ENCODE assay signal across 8 cellular contexts in the genomic region with DNA sequence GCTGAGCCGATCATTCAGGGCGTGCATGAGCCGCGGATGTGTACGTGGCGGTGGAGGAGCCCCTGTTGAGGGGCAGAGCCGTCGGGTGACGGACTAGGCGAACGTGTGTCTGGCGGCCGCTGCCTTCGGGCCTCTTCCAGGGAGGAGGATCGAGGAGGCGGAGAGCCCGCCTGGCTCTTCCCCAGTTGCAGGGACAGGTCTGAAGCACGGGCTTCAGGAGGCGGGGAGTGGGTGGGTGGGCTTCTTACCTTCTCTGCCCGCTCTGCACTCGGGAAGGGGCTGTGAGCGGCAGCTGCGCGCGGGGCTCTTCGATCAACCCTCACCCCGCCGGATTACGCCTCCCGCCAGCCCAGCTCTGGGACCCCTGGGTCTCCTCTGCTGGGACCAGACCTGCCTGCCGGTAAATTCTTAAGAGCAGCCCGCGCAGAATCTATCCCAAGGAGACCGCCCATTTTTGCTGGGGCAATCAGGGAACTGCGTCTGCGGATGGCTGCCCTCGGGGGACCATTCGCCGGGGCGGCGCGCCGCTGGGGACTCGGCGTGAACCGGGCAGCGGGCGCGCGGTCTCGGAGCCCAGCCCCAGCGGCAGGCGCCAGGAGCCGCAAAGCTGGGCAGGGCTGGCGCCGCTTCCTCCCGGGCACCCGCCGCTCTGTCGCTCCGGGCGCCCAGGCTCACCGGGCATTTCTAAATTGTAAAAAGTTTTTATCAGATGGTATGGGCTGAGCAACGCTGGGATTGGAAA. TPM values are rescaled to one million over a fixed set of nuclear protein-coding genes. Genes with fewer than 3 reads are reported as not detected.
DNase-seq lines count a peak whose midpoint lies in the region; ATAC-seq and TF ChIP-seq lines count a peak whose summit lies in the region.

No MANE protein-coding gene starts in this region.

- peak overlapping the region; percentile 51 to 74 (median 60) for H3K4me3 ChIP-seq in esophagus muscularis mucosa
- H3K4me3 ChIP-seq in uterus = peak overlapping the region; percentile 31 to 48

- POLR2A ChIA-PET in activated CD8-positive, alpha-beta T cell treated with anti-CD3 and anti-CD28 coated beads for 36 hours (lab: Charles Lee) = interaction anchor here (0.7 to 3.1 kb wide), 14 partner anchors 9 to 680 kb away, joined by 3 to 24 read pairs (median 3); no protein-coding TSS in a partner anchor

- H3K4me1 ChIP-seq in esophagus muscularis mucosa = peaks cover 8 to 16% (median 15%) of the 10 kb centered on the region in 4 donors
- H3K4me1 ChIP-seq in uterus = no peaks in the 10 kb centered on the region

- H3K27me3 ChIP-seq in esophagus muscularis mucosa (no peaks in the 10 kb centered on the region), uterus (no peaks in the 10 kb centered on the region)

- TF ChIP-seq EP300 in esophagus muscularis mucosa (IDR thresholded peaks at IDR 0.05) = no peak

- ATAC-seq in HG02798 (IDR thresholded peaks at IDR 0.05; ENCODE audit: poor library complexity, unreplicated experiment) = peak; percentile 30
- peak; percentile 22 for ATAC-seq in activated CD8-positive, alpha-beta T cell treated with anti-CD3 and anti-CD28 coated beads for 36 hours
- ATAC-seq in natural killer cell treated with Interleukin-12 subunit alpha and Interleukin-12 subunit beta and Interleukin-15 and Interleukin-18, amount 100 ng/mL, for 72 hours = peak; percentile 75 to 78

- H3K27ac ChIP-seq in esophagus muscularis mucosa (replicated peaks in 1 of 4) (peak overlapping the region; percentile 12 to 61 (median 44)), uterus (peak overlapping the region; percentile 33 to 64)

- no peaks in the 10 kb centered on the region for H3K36me3 ChIP-seq in esophagus muscularis mucosa
- no peaks in the 10 kb centered on the region for H3K36me3 ChIP-seq in uterus

- DNase-seq in NCI-H2081 (lab: John Stamatoyannopoulos, UW) (peak; percentile 46 to 74), NCI-H2081 treated with DMSO at 0.1 percent for 48 hours (lab: John Stamatoyannopoulos, UW) (no peak), NCI-H2029 treated with DMSO at 0.1 percent for 48 hours (lab: John Stamatoyannopoulos, UW) (peak; percentile 30), esophagus muscularis mucosa (ENCODE audit: extremely low spot score) (no peak), uterus (peak in 1 of 2 donors; percentile 18)
- peak; percentile 56 for DNase-seq in activated CD8-positive, alpha-beta T cell treated with anti-CD3 and anti-CD28 coated beads for 36 hours
- peak; percentile 75 for DNase-seq in natural killer cell treated with Interleukin-12 subunit alpha and Interleukin-12 subunit beta and Interleukin-15 and Interleukin-18, amount 100 ng/mL, for 72 hours (ENCODE audit: low spot score)

- TF ChIP-seq POLR2A in esophagus muscularis mucosa (IDR thresholded peaks at IDR 0.05; ENCODE audit: low read depth) = no peak
- TF ChIP-seq POLR2A in uterus (IDR thresholded peaks at IDR 0.05) = no peak

- H3K4me3 Mint-ChIP-seq in activated CD8-positive, alpha-beta T cell treated with anti-CD3 and anti-CD28 coated beads for 36 hours = peak overlapping the region; percentile 84
- peak overlapping the region; percentile 95 for H3K4me3 Mint-ChIP-seq in natural killer cell treated with Interleukin-12 subunit alpha and Interleukin-12 subunit beta and Interleukin-15 and Interleukin-18, amount 100 ng/mL, for 72 hours

- H3K9me3 ChIP-seq in esophagus muscularis mucosa = no peaks in the 10 kb centered on the region
- no peaks in the 10 kb centered on the region for H3K9me3 ChIP-seq in uterus

- peaks cover 47% of the 10 kb centered on the region for H3K36me3 Mint-ChIP-seq in activated CD8-positive, alpha-beta T cell treated with anti-CD3 and anti-CD28 coated beads for 36 hours (ENCODE audit: low read depth)
- peaks cover 7% of the 10 kb centered on the region for H3K36me3 Mint-ChIP-seq in natural killer cell treated with Interleukin-12 subunit alpha and Interleukin-12 subunit beta and Interleukin-15 and Interleukin-18, amount 100 ng/mL, for 72 hours

- TF ChIP-seq CTCF in activated CD8-positive, alpha-beta T cell treated with anti-CD3 and anti-CD28 coated beads for 36 hours (IDR thresholded peaks at IDR 0.05) = no peak
- TF ChIP-seq CTCF in esophagus muscularis mucosa (IDR thresholded peaks at IDR 0.05) (no peak), uterus (IDR thresholded peaks at IDR 0.05) (no peak)

- intact Hi-C loops in activated CD8-positive, alpha-beta T cell treated with anti-CD3 and anti-CD28 coated beads for 36 hours (cut with micrococcal nuclease) = loop anchor here (2.0 to 10.0 kb wide), 4 partner anchors 37 to 205 kb away; a partner anchor contains a TSS
- intact Hi-C loops in esophagus muscularis mucosa (cut with DNase I) (loop anchor here (5.0 kb wide), 1 partner anchor 32 kb away; no protein-coding TSS in a partner anchor), uterus (cut with DNase I; ENCODE audit: low total_unique reads) (no loop called here)

- no peaks in the 10 kb centered on the region for H3K27me3 Mint-ChIP-seq in activated CD8-positive, alpha-beta T cell treated with anti-CD3 and anti-CD28 coated beads for 36 hours
- no peaks in the 10 kb centered on the region for H3K27me3 Mint-ChIP-seq in natural killer cell treated with Interleukin-12 subunit alpha and Interleukin-12 subunit beta and Interleukin-15 and Interleukin-18, amount 100 ng/mL, for 72 hours

- H3K27ac Mint-ChIP-seq in activated CD8-positive, alpha-beta T cell treated with anti-CD3 and anti-CD28 coated beads for 36 hours = peak overlapping the region; percentile 96
- peak overlapping the region; percentile 95 to 96 for H3K27ac Mint-ChIP-seq in natural killer cell treated with Interleukin-12 subunit alpha and Interleukin-12 subunit beta and Interleukin-15 and Interleukin-18, amount 100 ng/mL, for 72 hours

- peaks cover 35% of the 10 kb centered on the region for H3K4me1 Mint-ChIP-seq in activated CD8-positive, alpha-beta T cell treated with anti-CD3 and anti-CD28 coated beads for 36 hours (ENCODE audit: low read depth)
- peaks cover 53 to 69% of the 10 kb centered on the region in 2 donors for H3K4me1 Mint-ChIP-seq in natural killer cell treated with Interleukin-12 subunit alpha and Interleukin-12 subunit beta and Interleukin-15 and Interleukin-18, amount 100 ng/mL, for 72 hours (ENCODE audit: low read depth in 2 of 2)

- H3K9me3 Mint-ChIP-seq in activated CD8-positive, alpha-beta T cell treated with anti-CD3 and anti-CD28 coated beads for 36 hours = no peaks in the 10 kb centered on the region
- no peaks in the 10 kb centered on the region for H3K9me3 Mint-ChIP-seq in natural killer cell treated with Interleukin-12 subunit alpha and Interleukin-12 subunit beta and Interleukin-15 and Interleukin-18, amount 100 ng/mL, for 72 hours

- CTCF ChIA-PET in activated CD8-positive, alpha-beta T cell treated with anti-CD3 and anti-CD28 coated beads for 36 hours (lab: Charles Lee) = interaction anchor here (0.8 to 3.3 kb wide), 24 partner anchors 9 to 278 kb away, joined by 3 to 23 read pairs (median 4); a partner anchor contains a TSS

- 19% methylated on average over 7 of the region's 64 CpGs for WGBS in esophagus muscularis mucosa

RNA-seq across cellular contexts. Expression of a gene that starts 4.9 kb away (rescaled TPM):
- 100 to 1,000 TPM in 1 of 2 experiments, 10 to 100 TPM in 1; 88.7 to 101 TPM for total RNA-seq in activated CD8-positive, alpha-beta T cell treated with anti-CD3 and anti-CD28 coated beads for 36 hours
- total RNA-seq in esophagus muscularis mucosa (1 to 10 TPM in 3 of 4 donors, under 1 TPM in 1; 0.78 to 3.5 (median 2.0) TPM), uterus (1 to 10 TPM in 2 of 4 donors, under 1 TPM in 1, not detected in 1; 0.51 to 6.3 (median 2.6) TPM)
- total RNA-seq in natural killer cell treated with Interleukin-12 subunit alpha and Interleukin-12 subunit beta and Interleukin-15 and Interleukin-18, amount 100 ng/mL, for 72 hours = 10 to 100 TPM; 10.0 to 37.4 TPM

Comparison
In these comparisons a context has a peak if more than half of its experiments do, and no peak if none do; other contexts are left out.
1. DNase-seq: peak in NCI-H2081 (2 of 2), NCI-H2029 treated with DMSO at 0.1 percent for 48 hours (single experiment), activated CD8-positive, alpha-beta T cell treated with anti-CD3 and anti-CD28 coated beads for 36 hours (single experiment) and natural killer cell treated with Interleukin-12 subunit alpha and Interleukin-12 subunit beta and Interleukin-15 and Interleukin-18, amount 100 ng/mL, for 72 hours (single experiment); none in NCI-H2081 treated with DMSO at 0.1 percent for 48 hours (single experiment) and esophagus muscularis mucosa (single experiment).
2. ATAC-seq: peak in every context shown above with its lines; median percentile 76 in natural killer cell treated with Interleukin-12 subunit alpha and Interleukin-12 subunit beta and Interleukin-15 and Interleukin-18, amount 100 ng/mL, for 72 hours; 30 in HG02798; 22 in activated CD8-positive, alpha-beta T cell treated with anti-CD3 and anti-CD28 coated beads for 36 hours.